Comparison of ENCODE assay signal across 13 cellular contexts in genomic region chr6:57255451-57256181, GRCh38.
"Had no signal": no experiment of that assay in that cellular context is flagged by ENCODE, and none has a peak within 500 bp of the region (broad histone marks: within the 10 kb centered on the region; RNA-seq: fewer than 3 reads in every experiment).

No MANE protein-coding gene starts in this region.

- H3K27ac ChIP-seq: heart right ventricle, parathyroid adenoma had no signal

- FAIRE-seq: TTC549, urothelium cell line had no signal

- H3K27me3 ChIP-seq: heart right ventricle, tibial artery had no signal

- H3K9ac ChIP-seq: parathyroid adenoma had no signal

- H2AFZ ChIP-seq: parathyroid adenoma had no signal

- ATAC-seq: activated CD4-positive, alpha-beta T cell treated with anti-CD3 and anti-CD28 coated beads for 36 hours; effector memory CD8-positive, alpha-beta T cell; heart right ventricle; left ventricle myocardium superior; naive thymus-derived CD8-positive, alpha-beta T cell had no signal

- H3K9me3 ChIP-seq: heart right ventricle, tibial artery had no signal

- H3K4me3 ChIP-seq: heart right ventricle, tibial artery had no signal

- H3K36me3 ChIP-seq: heart right ventricle, tibial artery had no signal

- DNase-seq: activated CD4-positive, alpha-beta T cell treated with anti-CD3 and anti-CD28 coated beads for 36 hours; activated CD4-positive, alpha-beta T cell treated with anti-CD3 and anti-CD28 coated beads, Interleukin-2, amount 50 U/mL, for 48 hours; amniotic stem cell; effector memory CD8-positive, alpha-beta T cell; heart right ventricle; left ventricle myocardium superior; naive thymus-derived CD8-positive, alpha-beta T cell; stimulated activated naive CD4-positive, alpha-beta T cell treated with Interleukin-2 at 50 U/mL for 16 hours; substantia nigra; tibial artery had no signal

- H3K79me2 ChIP-seq: parathyroid adenoma had no signal
